3 cellular contexts compared by ENCODE assay signal in genomic region chr7:54792383-54792782, GRCh38.
"Had no signal": no experiment of that assay in that cellular context is flagged by ENCODE, and none has a peak within 500 bp of the region (broad histone marks: within the 10 kb centered on the region; RNA-seq: fewer than 3 reads in every experiment).

No MANE protein-coding gene starts in this region.

- DNase-seq: GDM1, GF-D8 had no signal

- ATAC-seq: GM12878 had no signal

- H3K4me3 ChIP-seq: GM12878 had no signal
